In genomic region chr3:189502676-189503257, GRCh38 we compare ENCODE assay signal across 19 cellular contexts.
DNase-seq lines count a peak whose midpoint lies in the region; ATAC-seq and TF ChIP-seq lines count a peak whose summit lies in the region.
"Had no signal": no experiment of that assay in that cellular context is flagged by ENCODE, and none has a peak within 500 bp of the region (broad histone marks: within the 10 kb centered on the region; RNA-seq: fewer than 3 reads in every experiment).

No MANE protein-coding gene starts in this region.

- peaks cover 3% of the 10 kb centered on the region for H3K27me3 Mint-ChIP-seq in activated CD8-positive, alpha-beta T cell treated with anti-CD3 and anti-CD28 coated beads for 36 hours
- no peaks in the 10 kb centered on the region for H3K27me3 Mint-ChIP-seq in activated CD8-positive, alpha-beta T cell treated with anti-CD3 and anti-CD28 coated beads, Interleukin-2, amount 10 ng/mL, durations not matched to agents 7 days and 5 days (ENCODE audit: low read depth)
- peaks cover 3% of the 10 kb centered on the region for H3K27me3 Mint-ChIP-seq in activated naive CD8-positive, alpha-beta T cell treated with anti-CD3 and anti-CD28 coated beads, Interleukin-2, amount 50 U/mL, for 24 hours
- peaks cover 15% of the 10 kb centered on the region for H3K27me3 Mint-ChIP-seq in stimulated activated naive CD8-positive, alpha-beta T cell treated with anti-CD3 and anti-CD28 coated beads, Interleukin-15, Interleukin-2, amounts not matched to agents 100 ng/mL and 50 ng/mL, for 24 hours

- no peaks in the 10 kb centered on the region for H3K27me3 ChIP-seq in right atrium auricular region
- H3K27me3 ChIP-seq: BLaER1, Peyer's patch had no signal

- POLR2A ChIA-PET in activated CD8-positive, alpha-beta T cell treated with anti-CD3 and anti-CD28 coated beads for 36 hours (lab: Charles Lee) = no interaction called here
- POLR2A ChIA-PET in activated CD8-positive, alpha-beta T cell treated with anti-CD3 and anti-CD28 coated beads, Interleukin-2, amount 10 ng/mL, durations not matched to agents 7 days and 5 days (lab: Charles Lee) = no interaction called here

- no peak overlapping the region for H3K27ac ChIP-seq in right atrium auricular region
- H3K27ac ChIP-seq: BLaER1, Peyer's patch had no signal

- CTCF ChIA-PET in activated CD8-positive, alpha-beta T cell treated with anti-CD3 and anti-CD28 coated beads for 36 hours (lab: Charles Lee) = no interaction called here
- CTCF ChIA-PET in activated CD8-positive, alpha-beta T cell treated with anti-CD3 and anti-CD28 coated beads, Interleukin-2, amount 10 ng/mL, durations not matched to agents 7 days and 5 days (lab: Charles Lee) = interaction anchor here (0.9 kb wide), 1 partner anchor 230 kb away, joined by 4 read pairs; no protein-coding TSS in a partner anchor

- intact Hi-C loops in activated CD8-positive, alpha-beta T cell treated with anti-CD3 and anti-CD28 coated beads for 36 hours (cut with micrococcal nuclease) = no loop called here

- ATAC-seq in activated CD8-positive, alpha-beta T cell treated with anti-CD3 and anti-CD28 coated beads for 36 hours = peak; percentile 66
- no peak for ATAC-seq in activated CD8-positive, alpha-beta T cell treated with anti-CD3 and anti-CD28 coated beads, Interleukin-2, amount 10 ng/mL, durations not matched to agents 7 days and 5 days
- peak; percentile 78 for ATAC-seq in activated naive CD8-positive, alpha-beta T cell treated with anti-CD3 and anti-CD28 coated beads, Interleukin-2, amount 50 U/mL, for 24 hours
- ATAC-seq in HG02610 (IDR thresholded peaks at IDR 0.05; ENCODE audit: unreplicated experiment) (no peak), HG03521 (IDR thresholded peaks at IDR 0.05; ENCODE audit: unreplicated experiment) (no peak)
- ATAC-seq: GM23338, HCT116, Right ventricle myocardium inferior had no signal

- H3K4me1 Mint-ChIP-seq in activated CD8-positive, alpha-beta T cell treated with anti-CD3 and anti-CD28 coated beads for 36 hours (ENCODE audit: low read depth) = peaks cover 18% of the 10 kb centered on the region
- H3K4me1 Mint-ChIP-seq in activated CD8-positive, alpha-beta T cell treated with anti-CD3 and anti-CD28 coated beads, Interleukin-2, amount 10 ng/mL, durations not matched to agents 7 days and 5 days (ENCODE audit: low read depth) = peaks cover 13% of the 10 kb centered on the region
- peaks cover 33% of the 10 kb centered on the region for H3K4me1 Mint-ChIP-seq in activated naive CD8-positive, alpha-beta T cell treated with anti-CD3 and anti-CD28 coated beads, Interleukin-2, amount 50 U/mL, for 24 hours
- peaks cover 33% of the 10 kb centered on the region for H3K4me1 Mint-ChIP-seq in stimulated activated naive CD8-positive, alpha-beta T cell treated with anti-CD3 and anti-CD28 coated beads, Interleukin-15, Interleukin-2, amounts not matched to agents 100 ng/mL and 50 ng/mL, for 24 hours (ENCODE audit: low read depth)
- H3K4me1 Mint-ChIP-seq: GM23338 had no signal

- peak; percentile 16 for DNase-seq in activated CD8-positive, alpha-beta T cell treated with anti-CD3 and anti-CD28 coated beads for 36 hours
- no peak for DNase-seq in activated CD8-positive, alpha-beta T cell treated with anti-CD3 and anti-CD28 coated beads, Interleukin-2, amount 10 ng/mL, durations not matched to agents 7 days and 5 days
- DNase-seq in NCI-H226 (peak; percentile 9), right atrium auricular region (ENCODE audit: low spot score) (no peak)
- no peak for DNase-seq in activated naive CD8-positive, alpha-beta T cell treated with anti-CD3 and anti-CD28 coated beads, Interleukin-2, amount 50 U/mL, for 24 hours
- DNase-seq: DND-41, KG1, NCI-H1092, NCI-H146, NCI-H2081 treated with DMSO at 0.1 percent for 48 hours, NCI-H524, Peyer's patch had no signal

- peaks cover 5% of the 10 kb centered on the region for H3K9me3 Mint-ChIP-seq in activated CD8-positive, alpha-beta T cell treated with anti-CD3 and anti-CD28 coated beads for 36 hours
- H3K9me3 Mint-ChIP-seq in activated CD8-positive, alpha-beta T cell treated with anti-CD3 and anti-CD28 coated beads, Interleukin-2, amount 10 ng/mL, durations not matched to agents 7 days and 5 days (ENCODE audit: insufficient read depth) = no peaks in the 10 kb centered on the region
- H3K9me3 Mint-ChIP-seq in activated naive CD8-positive, alpha-beta T cell treated with anti-CD3 and anti-CD28 coated beads, Interleukin-2, amount 50 U/mL, for 24 hours = peaks cover 7% of the 10 kb centered on the region
- H3K9me3 Mint-ChIP-seq in stimulated activated naive CD8-positive, alpha-beta T cell treated with anti-CD3 and anti-CD28 coated beads, Interleukin-15, Interleukin-2, amounts not matched to agents 100 ng/mL and 50 ng/mL, for 24 hours = peaks cover 10% of the 10 kb centered on the region
- H3K9me3 Mint-ChIP-seq: GM23338 had no signal

- H3K4me1 ChIP-seq in right atrium auricular region = no peaks in the 10 kb centered on the region
- H3K4me1 ChIP-seq: BLaER1, Peyer's patch had no signal

- H3K9me3 ChIP-seq in right atrium auricular region = no peaks in the 10 kb centered on the region
- H3K9me3 ChIP-seq: Peyer's patch had no signal

- no peaks in the 10 kb centered on the region for H3K36me3 ChIP-seq in right atrium auricular region
- H3K36me3 ChIP-seq: BLaER1, Peyer's patch had no signal

- H3K36me3 Mint-ChIP-seq in activated CD8-positive, alpha-beta T cell treated with anti-CD3 and anti-CD28 coated beads for 36 hours (ENCODE audit: low read depth) = peaks cover 2% of the 10 kb centered on the region
- peaks cover 5% of the 10 kb centered on the region for H3K36me3 Mint-ChIP-seq in activated CD8-positive, alpha-beta T cell treated with anti-CD3 and anti-CD28 coated beads, Interleukin-2, amount 10 ng/mL, durations not matched to agents 7 days and 5 days (ENCODE audit: low read depth)
- H3K36me3 Mint-ChIP-seq in activated naive CD8-positive, alpha-beta T cell treated with anti-CD3 and anti-CD28 coated beads, Interleukin-2, amount 50 U/mL, for 24 hours (ENCODE audit: low read depth) = peaks cover 6% of the 10 kb centered on the region
- H3K36me3 Mint-ChIP-seq in stimulated activated naive CD8-positive, alpha-beta T cell treated with anti-CD3 and anti-CD28 coated beads, Interleukin-15, Interleukin-2, amounts not matched to agents 100 ng/mL and 50 ng/mL, for 24 hours (ENCODE audit: low read depth) = no peaks in the 10 kb centered on the region

- TF ChIP-seq CTCF in activated CD8-positive, alpha-beta T cell treated with anti-CD3 and anti-CD28 coated beads for 36 hours (IDR thresholded peaks at IDR 0.05) = no peak
- no peak for TF ChIP-seq CTCF in right atrium auricular region (IDR thresholded peaks at IDR 0.05)

- no peak overlapping the region for H3K4me3 ChIP-seq in right atrium auricular region
- H3K4me3 ChIP-seq: BLaER1, GM23338, Peyer's patch had no signal

- no peak overlapping the region for H3K4me3 Mint-ChIP-seq in activated CD8-positive, alpha-beta T cell treated with anti-CD3 and anti-CD28 coated beads for 36 hours
- H3K4me3 Mint-ChIP-seq in activated CD8-positive, alpha-beta T cell treated with anti-CD3 and anti-CD28 coated beads, Interleukin-2, amount 10 ng/mL, durations not matched to agents 7 days and 5 days = no peak overlapping the region
- no peak overlapping the region for H3K4me3 Mint-ChIP-seq in activated naive CD8-positive, alpha-beta T cell treated with anti-CD3 and anti-CD28 coated beads, Interleukin-2, amount 50 U/mL, for 24 hours
- no peak overlapping the region for H3K4me3 Mint-ChIP-seq in stimulated activated naive CD8-positive, alpha-beta T cell treated with anti-CD3 and anti-CD28 coated beads, Interleukin-15, Interleukin-2, amounts not matched to agents 100 ng/mL and 50 ng/mL, for 24 hours
- H3K4me3 Mint-ChIP-seq: GM23338 had no signal

- peak overlapping the region; percentile 5 for H3K27ac Mint-ChIP-seq in activated CD8-positive, alpha-beta T cell treated with anti-CD3 and anti-CD28 coated beads for 36 hours
- no peak overlapping the region for H3K27ac Mint-ChIP-seq in activated CD8-positive, alpha-beta T cell treated with anti-CD3 and anti-CD28 coated beads, Interleukin-2, amount 10 ng/mL, durations not matched to agents 7 days and 5 days
- H3K27ac Mint-ChIP-seq in activated naive CD8-positive, alpha-beta T cell treated with anti-CD3 and anti-CD28 coated beads, Interleukin-2, amount 50 U/mL, for 24 hours = peak overlapping the region; percentile 38
- peak overlapping the region; percentile 53 for H3K27ac Mint-ChIP-seq in stimulated activated naive CD8-positive, alpha-beta T cell treated with anti-CD3 and anti-CD28 coated beads, Interleukin-15, Interleukin-2, amounts not matched to agents 100 ng/mL and 50 ng/mL, for 24 hours
- H3K27ac Mint-ChIP-seq: GM23338 had no signal

Comparison
In these comparisons a context has a peak if more than half of its experiments do, and no peak if none do; other contexts are left out.
1. ATAC-seq: peak in activated CD8-positive, alpha-beta T cell treated with anti-CD3 and anti-CD28 coated beads for 36 hours (single experiment) and activated naive CD8-positive, alpha-beta T cell treated with anti-CD3 and anti-CD28 coated beads, Interleukin-2, amount 50 U/mL, for 24 hours (single experiment); none in activated CD8-positive, alpha-beta T cell treated with anti-CD3 and anti-CD28 coated beads, Interleukin-2, amount 10 ng/mL, durations not matched to agents 7 days and 5 days (single experiment), HG02610 (single experiment) and HG03521 (single experiment).
2. DNase-seq: peak in activated CD8-positive, alpha-beta T cell treated with anti-CD3 and anti-CD28 coated beads for 36 hours (single experiment) and NCI-H226 (single experiment); none in activated CD8-positive, alpha-beta T cell treated with anti-CD3 and anti-CD28 coated beads, Interleukin-2, amount 10 ng/mL, durations not matched to agents 7 days and 5 days (single experiment), activated naive CD8-positive, alpha-beta T cell treated with anti-CD3 and anti-CD28 coated beads, Interleukin-2, amount 50 U/mL, for 24 hours (single experiment) and right atrium auricular region (single experiment).